8 cellular contexts compared by ENCODE assay signal in the genomic region with DNA sequence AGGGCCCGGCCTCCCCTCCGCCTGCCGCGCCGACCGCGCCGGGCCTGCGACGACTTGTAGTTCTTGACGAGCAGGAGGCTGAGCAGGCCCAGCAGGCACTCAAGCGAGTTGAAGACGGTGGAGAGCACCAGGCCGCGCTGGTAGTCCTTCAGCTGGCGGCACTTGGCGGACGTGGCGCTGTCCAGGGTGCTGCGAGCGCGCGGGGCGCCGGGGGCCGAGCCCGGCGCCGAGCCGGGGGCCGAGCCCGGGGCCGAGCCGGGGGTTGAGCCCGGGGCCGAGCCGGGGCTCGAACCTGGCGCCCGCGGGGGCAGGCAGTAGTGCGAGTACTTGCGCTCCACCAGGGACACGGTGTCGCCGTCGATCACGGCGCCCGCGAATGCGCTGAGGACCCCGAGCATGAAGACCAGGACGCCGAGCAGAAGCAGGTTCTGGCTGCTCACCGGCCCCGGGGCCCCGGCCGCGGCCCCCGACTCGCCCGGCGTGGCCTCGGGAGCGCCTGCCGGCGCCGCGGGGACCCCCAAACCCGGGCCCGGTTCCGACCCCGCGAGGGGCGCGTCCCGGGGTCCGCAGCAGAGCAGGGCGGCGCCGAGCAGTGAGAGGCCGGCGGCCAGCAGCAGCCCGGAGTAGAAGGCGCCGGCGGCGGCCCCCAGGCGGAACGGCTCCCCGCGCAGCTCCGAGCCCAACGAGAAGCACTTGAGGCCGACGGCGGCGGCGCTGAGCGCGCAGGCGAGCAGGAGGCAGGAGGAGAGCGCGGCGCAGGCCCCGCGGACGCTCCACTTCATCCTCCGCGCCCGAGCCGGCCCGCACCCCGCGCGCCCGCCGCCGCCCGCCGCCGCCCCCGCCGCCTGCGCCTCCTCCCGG. TPM values are rescaled to one million over a fixed set of nuclear protein-coding genes. Genes with fewer than 3 reads are reported as not detected.
DNase-seq lines count a peak whose midpoint lies in the region; ATAC-seq and TF ChIP-seq lines count a peak whose summit lies in the region.

No MANE protein-coding gene starts in this region.

- H3K4me1 ChIP-seq in GM23248 (ENCODE audit: insufficient read depth), result no peaks in the 10 kb centered on the region
- H3K4me1 ChIP-seq in left lung, result peaks cover 0 to 7% of the 10 kb centered on the region in 2 donors

- no peak overlapping the region for H3K4me3 ChIP-seq in GM23248
- peak overlapping the region in 54 of 59 donors; percentile 23 to 68 (median 47) for H3K4me3 ChIP-seq in dorsolateral prefrontal cortex
- no peak overlapping the region for H3K4me3 ChIP-seq in left lung

- H3K27me3 ChIP-seq in GM23248 (replicated peaks; ENCODE audit: insufficient read depth), result peaks cover 55% of the 10 kb centered on the region
- H3K27me3 ChIP-seq in dorsolateral prefrontal cortex, result peaks cover 0 to 64% (median 16%) of the 10 kb centered on the region in 45 donors
- H3K27me3 ChIP-seq in left lung, result peaks cover 60 to 98% of the 10 kb centered on the region in 2 donors

- in situ Hi-C loops in GM23248 (cut with MboI), result no loop called here

- H3K79me2 ChIP-seq in GM23248 (ENCODE audit: insufficient read depth), result no peaks in the 10 kb centered on the region

- H3K36me3 ChIP-seq in GM23248 (ENCODE audit: low read depth) (no peaks in the 10 kb centered on the region), left lung (no peaks in the 10 kb centered on the region)

- H2AFZ ChIP-seq in GM23248, result no peak overlapping the region

- H3K4me2 ChIP-seq in GM23248 (ENCODE audit: unreplicated experiment), result no peak overlapping the region

- TF ChIP-seq CTCF in dorsolateral prefrontal cortex (IDR thresholded peaks at IDR 0.05 in 54 of 56, conservative IDR thresholded peaks at IDR 0.05 in 2 of 56; ENCODE audit: low read depth in 1 of 56, partially characterized antibody in 56 of 56) (no peak), left lung (IDR thresholded peaks at IDR 0.05) (no peak)

- WGBS in GM23248 (ENCODE audit: low coverage in 1 of 2, low lambda C conversion rate in 2 of 2, missing lambda C conversion rate in 2 of 2), 2 experiments, result 4 to 5% methylated on average over 41 to 51 of the region's 127 CpGs

- no peaks in the 10 kb centered on the region for H4K20me1 ChIP-seq in GM23248 (ENCODE audit: insufficient read depth)

- ATAC-seq in left lung, result peak; percentile 94
- no peak for ATAC-seq in GM19452 (IDR thresholded peaks at IDR 0.05; ENCODE audit: unreplicated experiment)

- H3K9me3 ChIP-seq in GM23248 (ENCODE audit: low read depth) (no peaks in the 10 kb centered on the region), left lung (no peaks in the 10 kb centered on the region)

- DNase-seq in AG08396 (ENCODE audit: low spot score) (peak; percentile 87), GM23248 (peak; percentile 74), dorsolateral prefrontal cortex (peak in 2 of 10 donors; percentile 23 to 52), left lung (peak; percentile 53 to 63), NOMO-1 treated with dmso at 0.1 percent for 144 hours (lab: John Stamatoyannopoulos, UW; ENCODE audit: unreplicated experiment) (no peak), SKM-1 treated with dmso at 0.1 percent for 144 hours (lab: John Stamatoyannopoulos, UW; ENCODE audit: unreplicated experiment) (no peak), NCI-H510A treated with DMSO at 0.1 percent for 48 hours (lab: John Stamatoyannopoulos, UW) (no peak)

- H3K9me2 ChIP-seq in GM23248 (ENCODE audit: insufficient read depth), result no peaks in the 10 kb centered on the region

- intact Hi-C loops in dorsolateral prefrontal cortex (cut with DNase I), result no loop called here
- intact Hi-C loops in left lung (cut with DNase I), result no loop called here

- H3K9ac ChIP-seq in GM23248, result no peak overlapping the region

- H3K27ac ChIP-seq in GM23248 (no peak overlapping the region), dorsolateral prefrontal cortex (peak overlapping the region in 38 of 59 donors; percentile 21 to 95 (median 66)), left lung (no peak overlapping the region)

- H3F3A ChIP-seq in GM23248 (ENCODE audit: insufficient read depth), result no peaks in the 10 kb centered on the region

RNA-seq across cellular contexts. Expression of gene TMEM271, which starts 0.6 kb away (rescaled TPM):
- total RNA-seq in GM23248 (2014; rRNA removed; shearing (Covaris generic)), result not detected in 2 replicates
- polyA plus RNA-seq in GM23248 (2016; fragmentation: Nextera tagmentation; extraction: Ambion mirVana), result not detected in 2 replicates
- total RNA-seq in dorsolateral prefrontal cortex (10 to 100 TPM in 119 of 120 experiments, 1 to 10 TPM in 1; 8.4 to 36.5 (median 24.2) TPM), left lung (not detected)

RNA-seq across cellular contexts. Expression of gene PDE6B, which starts 49.9 kb away (rescaled TPM):
- 0.11 and 0.13 TPM in 2 replicates for total RNA-seq in GM23248 (2014; rRNA removed; shearing (Covaris generic))
- polyA plus RNA-seq in GM23248 (2016; fragmentation: Nextera tagmentation; extraction: Ambion mirVana), result 0.14 TPM in 1 of 2 replicates, not detected in the other
- 10 to 100 TPM in 116 of 120 experiments, 1 to 10 TPM in 4; 6.4 to 96.3 (median 26.0) TPM for total RNA-seq in dorsolateral prefrontal cortex
- 10 to 100 TPM in 1 of 2 donors, 1 to 10 TPM in 1; 7.6 to 10.9 TPM for total RNA-seq in left lung

Comparison
In these comparisons a context has a peak if more than half of its experiments do, and no peak if none do; other contexts are left out.
1. DNase-seq: peak in AG08396 (single experiment), GM23248 (single experiment) and left lung (2 of 2); none in NOMO-1 treated with dmso at 0.1 percent for 144 hours (single experiment), SKM-1 treated with dmso at 0.1 percent for 144 hours (single experiment) and NCI-H510A treated with DMSO at 0.1 percent for 48 hours (single experiment).
2. H3K27ac ChIP-seq: peak in dorsolateral prefrontal cortex (38 of 59); none in GM23248 (single experiment) and left lung (0 of 2).
3. H3K4me3 ChIP-seq: peak in dorsolateral prefrontal cortex (54 of 59); none in GM23248 (single experiment) and left lung (0 of 2).